ENCODE assay signal across 7 cellular contexts in genomic region chr14:88823968-88824313, GRCh38. TPM values are rescaled to one million over a fixed set of nuclear protein-coding genes. Genes with fewer than 3 reads are reported as not detected.
A peak's percentile ranks its signal among the peaks of the same experiment; 100 is the strongest.
DNase-seq lines count a peak whose midpoint lies in the region; ATAC-seq, FAIRE-seq and TF ChIP-seq lines count a peak whose summit lies in the region.

No MANE protein-coding gene starts in this region.

- H3K4me1 Mint-ChIP-seq in brain: peaks cover 50% of the 10 kb centered on the region

- DNase-seq in NCI-H748 treated with DMSO at 0.1 percent for 48 hours (lab: John Stamatoyannopoulos, UW): no peak
- no peak for DNase-seq in frontal cortex (ENCODE audit: low spot score in 2 of 2)
- no peak for DNase-seq in dermis blood vessel endothelial cell

- H3K36me3 Mint-ChIP-seq in brain: no peaks in the 10 kb centered on the region

- peaks cover 6% of the 10 kb centered on the region for H3K27me3 Mint-ChIP-seq in brain

- H3K4me3 ChIP-seq in muscle layer of duodenum (ENCODE audit: low read depth in 1 of 2, low read length in 2 of 2): peak overlapping the region; percentile 77 to 92

- H3K27ac Mint-ChIP-seq in brain: peak overlapping the region; percentile 93 to 100 (median 99)

- no peaks in the 10 kb centered on the region for H3K9me3 ChIP-seq in muscle layer of duodenum (ENCODE audit: control insufficient read depth in 1 of 2, low read length in 2 of 2)

- H3K4me3 Mint-ChIP-seq in brain: peak overlapping the region; percentile 93 to 97 (median 94)

- no peaks in the 10 kb centered on the region for H3K9me3 Mint-ChIP-seq in brain

- TF ChIP-seq CTCF in brain (conservative IDR thresholded peaks at IDR 0.05): no peak

- peak overlapping the region; percentile 89 for H3K27ac ChIP-seq in muscle layer of duodenum (ENCODE audit: low read length)

- ATAC-seq in GM19455 (IDR thresholded peaks at IDR 0.05; ENCODE audit: unreplicated experiment): peak; percentile 14
- ATAC-seq in HG03196 (IDR thresholded peaks at IDR 0.05; ENCODE audit: unreplicated experiment): peak; percentile 0

- H3K4me1 ChIP-seq in muscle layer of duodenum (ENCODE audit: control insufficient read depth in 1 of 2, insufficient read depth in 2 of 2, low read length in 2 of 2): peaks cover 0 to 10% of the 10 kb centered on the region in 2 donors

- no peaks in the 10 kb centered on the region for H3K27me3 ChIP-seq in muscle layer of duodenum (ENCODE audit: low read depth, low read length)

- FAIRE-seq in frontal cortex (lab: Jason Lieb, UNC): no peak

- no peaks in the 10 kb centered on the region for H3K36me3 ChIP-seq in muscle layer of duodenum (ENCODE audit: control insufficient read depth in 1 of 2, insufficient read depth in 2 of 2, low read length in 2 of 2)

RNA-seq across cellular contexts. Expression of gene TTC8, which starts 0.5 kb away (rescaled TPM):
- polyA plus RNA-seq in brain (ENCODE audit: insufficient read depth, low read depth, low replicate concordance): 9.7 TPM
- total RNA-seq in frontal cortex (9.4 TPM), dermis blood vessel endothelial cell (13.3 and 18.2 TPM in 2 replicates)

RNA-seq across cellular contexts. Expression of gene EML5, which starts 31.2 kb away (rescaled TPM):
- polyA plus RNA-seq in brain (ENCODE audit: insufficient read depth, low read depth, low replicate concordance): 1.4 TPM
- total RNA-seq in frontal cortex (32.6 TPM), dermis blood vessel endothelial cell (under 0.01 and 0.19 TPM in 2 replicates)

Comparison
In these comparisons a context has a peak if more than half of its experiments do, and no peak if none do; other contexts are left out.
1. RNA of gene EML5, which starts 31.2 kb away (total RNA-seq): 32.6 TPM in frontal cortex (single experiment); under 0.01 to 0.19 TPM in dermis blood vessel endothelial cell; every median in the first group is over 10 times any median in the second.